ENCODE assay signal across 20 cellular contexts in genomic region chr1:33268927-33269610, GRCh38. TPM values are rescaled to one million over a fixed set of nuclear protein-coding genes. Genes with fewer than 3 reads are reported as not detected.
DNase-seq lines count a peak whose midpoint lies in the region; ATAC-seq and TF ChIP-seq lines count a peak whose summit lies in the region.
"Had no signal": no experiment of that assay in that cellular context is flagged by ENCODE, and none has a peak within 500 bp of the region (broad histone marks: within the 10 kb centered on the region; RNA-seq: fewer than 3 reads in every experiment).

No MANE protein-coding gene starts in this region.

- no peak for ATAC-seq in thoracic aorta (ENCODE audit: insufficient number of reproducible peaks, low FRiP score, low read depth)
- ATAC-seq: activated naive CD4-positive, alpha-beta T cell treated with anti-CD3 and anti-CD28 coated beads, Interleukin-2, amount 50 U/mL, for 72 hours; body of pancreas; HCT116 had no signal

- TF ChIP-seq CTCF in ascending aorta (IDR thresholded peaks at IDR 0.05) (no peak), fibroblast of villous mesenchyme (IDR thresholded peaks at IDR 0.05; ENCODE audit: insufficient read depth, low read depth, low read length) (no peak), mesothelial cell of epicardium (IDR thresholded peaks at IDR 0.05; ENCODE audit: unreplicated experiment) (no peak), thoracic aorta (IDR thresholded peaks at IDR 0.05) (no peak)

- no peaks in the 10 kb centered on the region for H3K9me3 Mint-ChIP-seq in mesothelial cell of epicardium
- H3K9me3 Mint-ChIP-seq: activated naive CD4-positive, alpha-beta T cell treated with anti-CD3 and anti-CD28 coated beads, Interleukin-2, amount 50 U/mL, for 72 hours had no signal

- intact Hi-C loops in ascending aorta (cut with DNase I), result no loop called here

- H3K36me3 ChIP-seq in ascending aorta (peaks cover 0 to 13% of the 10 kb centered on the region in 2 donors), thoracic aorta (peaks cover 8% of the 10 kb centered on the region)
- no peaks in the 10 kb centered on the region for H3K36me3 ChIP-seq in effector memory CD4-positive, alpha-beta T cell (ENCODE audit: control insufficient read depth, insufficient read depth, low read length)
- H3K36me3 ChIP-seq: Peyer's patch had no signal

- H3K4me1 Mint-ChIP-seq in mesothelial cell of epicardium, result peaks cover 11% of the 10 kb centered on the region

- H3K9me3 ChIP-seq in ascending aorta (no peaks in the 10 kb centered on the region), thoracic aorta (no peaks in the 10 kb centered on the region)
- no peaks in the 10 kb centered on the region for H3K9me3 ChIP-seq in effector memory CD4-positive, alpha-beta T cell (ENCODE audit: control insufficient read depth, low read length)
- H3K9me3 ChIP-seq: BLaER1 treated with 17β-estradiol and CSF1 and Interleukin-3, amounts not matched to agents 10 nM and 100 nM; body of pancreas; Peyer's patch had no signal

- no peak overlapping the region for H3K4me3 ChIP-seq in ascending aorta
- H3K4me3 ChIP-seq in fibroblast of villous mesenchyme (ENCODE audit: low read depth, low read length), result no peak overlapping the region
- H3K4me3 ChIP-seq in thoracic aorta, result no peak overlapping the region
- no peak overlapping the region for H3K4me3 ChIP-seq in effector memory CD4-positive, alpha-beta T cell (ENCODE audit: insufficient read depth, low read depth, low read length, poor library complexity, severe bottlenecking)
- H3K4me3 ChIP-seq: BLaER1 treated with 17β-estradiol and CSF1 and Interleukin-3, amounts not matched to agents 10 nM and 100 nM; body of pancreas; Peyer's patch had no signal

- H3K27ac Mint-ChIP-seq in mesothelial cell of epicardium, result peak overlapping the region; percentile 79

- H3K27me3 ChIP-seq in ascending aorta (no peaks in the 10 kb centered on the region), thoracic aorta (replicated peaks; ENCODE audit: insufficient read depth) (no peaks in the 10 kb centered on the region)
- H3K27me3 ChIP-seq in effector memory CD4-positive, alpha-beta T cell (replicated peaks; ENCODE audit: control insufficient read depth, insufficient read depth, low read length, poor library complexity, severe bottlenecking), result no peaks in the 10 kb centered on the region
- H3K27me3 ChIP-seq: BLaER1 treated with 17β-estradiol and CSF1 and Interleukin-3, amounts not matched to agents 10 nM and 100 nM; body of pancreas; Peyer's patch had no signal

- peaks cover 4 to 64% of the 10 kb centered on the region in 2 donors for H3K4me1 ChIP-seq in ascending aorta
- peaks cover 23 to 100% of the 10 kb centered on the region in 2 donors for H3K4me1 ChIP-seq in thoracic aorta (ENCODE audit: control insufficient read depth in 1 of 2, low read depth in 2 of 2)
- H3K4me1 ChIP-seq in effector memory CD4-positive, alpha-beta T cell (ENCODE audit: control insufficient read depth, insufficient read depth, low read length, poor library complexity, severe bottlenecking), result peaks cover 9% of the 10 kb centered on the region
- H3K4me1 ChIP-seq: Peyer's patch had no signal

- H3K27me3 Mint-ChIP-seq in mesothelial cell of epicardium (ENCODE audit: low read depth), result no peaks in the 10 kb centered on the region

- DNase-seq in ascending aorta (ENCODE audit: low spot score in 2 of 2), result no peak
- DNase-seq in fibroblast of villous mesenchyme (ENCODE audit: low read depth), result peak; percentile 33
- DNase-seq in mesothelial cell of epicardium (ENCODE audit: low spot score in 2 of 2, unreplicated experiment in 2 of 2), result no peak
- no peak for DNase-seq in thoracic aorta (ENCODE audit: low spot score)
- no peak for DNase-seq in KG1 (lab: John Stamatoyannopoulos, UW)
- no peak for DNase-seq in effector memory CD4-positive, alpha-beta T cell
- DNase-seq in mucosa of gallbladder (ENCODE audit: low spot score), result no peak
- DNase-seq: activated CD4-positive, alpha-beta T cell treated with anti-CD3 and anti-CD28 coated beads, Interleukin-2, amount 50 U/mL, for 1 hour; activated T-cell treated with anti-CD3 and anti-CD28 coated beads, Interleukin-2, amount 50 U/mL, for 1 hour; body of pancreas; DMS53; MM.1S; NCI-H2107; Peyer's patch; stimulated activated CD4-positive, alpha-beta T cell treated with anti-CD3 and anti-CD28 coated beads, Interleukin-2, amount 100 ng/mL, for 24 hours had no signal

- H3K4me3 Mint-ChIP-seq in mesothelial cell of epicardium, result no peak overlapping the region

- H3K27ac ChIP-seq in ascending aorta, result peak overlapping the region; percentile 57 to 58
- peak overlapping the region; percentile 32 to 46 for H3K27ac ChIP-seq in thoracic aorta
- no peak overlapping the region for H3K27ac ChIP-seq in effector memory CD4-positive, alpha-beta T cell (ENCODE audit: insufficient read depth, low read length, poor library complexity, severe bottlenecking)
- H3K27ac ChIP-seq: BLaER1 treated with 17β-estradiol and CSF1 and Interleukin-3, amounts not matched to agents 10 nM and 100 nM; body of pancreas had no signal

- H3K36me3 Mint-ChIP-seq in mesothelial cell of epicardium, result peaks cover 13% of the 10 kb centered on the region
- H3K36me3 Mint-ChIP-seq: activated naive CD4-positive, alpha-beta T cell treated with anti-CD3 and anti-CD28 coated beads, Interleukin-2, amount 50 U/mL, for 72 hours had no signal

RNA-seq across cellular contexts. Expression of gene ZNF362, which starts 12.8 kb away (rescaled TPM):
- 34.4 TPM for total RNA-seq in ascending aorta
- total RNA-seq in fibroblast of villous mesenchyme, result 9.5 and 12.2 TPM in 2 replicates
- 112 to 114 TPM (median 113 TPM) in 3 replicates for total RNA-seq in mesothelial cell of epicardium
- total RNA-seq in thoracic aorta, result 10 to 100 TPM; 25.3 to 55.4 TPM
- 39.9 TPM for total RNA-seq in mucosa of gallbladder

RNA-seq across cellular contexts. Expression of gene A3GALT2, which starts 51.8 kb away (rescaled TPM):
- not detected for total RNA-seq in ascending aorta
- total RNA-seq in fibroblast of villous mesenchyme, result not detected in 2 replicates
- 0.51 to 0.58 TPM (median 0.52 TPM) in 3 replicates for total RNA-seq in mesothelial cell of epicardium
- total RNA-seq in thoracic aorta, result under 1 TPM; 0.54 to 0.71 TPM
- total RNA-seq in mucosa of gallbladder, result not detected
- total RNA-seq: activated naive CD4-positive, alpha-beta T cell treated with anti-CD3 and anti-CD28 coated beads, Interleukin-2, amount 50 U/mL, for 72 hours; body of pancreas; dermis microvascular lymphatic vessel endothelial cell; liver; Peyer's patch had no signal
